In genomic region chr13:21929400-21929799, GRCh38 we compare ENCODE assay signal across 23 cellular contexts.
"Had no signal": no experiment of that assay in that cellular context is flagged by ENCODE, and none has a peak within 500 bp of the region (broad histone marks: within the 10 kb centered on the region; RNA-seq: fewer than 3 reads in every experiment).

No MANE protein-coding gene starts in this region.

- H3K36me3 ChIP-seq: right lobe of liver, stomach, suprapubic skin, tibial nerve had no signal

- H3K27me3 ChIP-seq: body of pancreas, foreskin keratinocyte, hepatocyte, right lobe of liver, stomach, suprapubic skin, tibial nerve had no signal

- H3K36me3 Mint-ChIP-seq: activated CD4-positive, alpha-beta memory T cell treated with anti-CD3 and anti-CD28 coated beads for 36 hours; activated naive CD4-positive, alpha-beta T cell treated with anti-CD3 and anti-CD28 coated beads, Interleukin-2, amount 50 U/mL, for 24 hours; memory B cell; stimulated activated memory B cell treated with anti-CD40 and anti-IgM and Interleukin-4, amounts not matched to agents 10 μg/mL and 1 μg/mL and 100 μg/mL, for 72 hours had no signal

- H3K4me3 ChIP-seq: body of pancreas, hepatocyte, mucosa of descending colon, right lobe of liver, skin epidermis, stomach, suprapubic skin, tibial nerve had no signal

- H3K4me3 Mint-ChIP-seq: activated CD4-positive, alpha-beta memory T cell treated with anti-CD3 and anti-CD28 coated beads for 36 hours; activated naive CD4-positive, alpha-beta T cell treated with anti-CD3 and anti-CD28 coated beads, Interleukin-2, amount 50 U/mL, for 24 hours; memory B cell; nephron progenitor cell; stimulated activated memory B cell treated with anti-CD40 and anti-IgM and Interleukin-4, amounts not matched to agents 10 μg/mL and 1 μg/mL and 100 μg/mL, for 72 hours had no signal

- H3K9me3 Mint-ChIP-seq: activated CD4-positive, alpha-beta memory T cell treated with anti-CD3 and anti-CD28 coated beads for 36 hours; activated naive CD4-positive, alpha-beta T cell treated with anti-CD3 and anti-CD28 coated beads, Interleukin-2, amount 50 U/mL, for 24 hours; memory B cell; nephron progenitor cell; stimulated activated memory B cell treated with anti-CD40 and anti-IgM and Interleukin-4, amounts not matched to agents 10 μg/mL and 1 μg/mL and 100 μg/mL, for 72 hours had no signal

- H3K27me3 Mint-ChIP-seq: activated CD4-positive, alpha-beta memory T cell treated with anti-CD3 and anti-CD28 coated beads for 36 hours; activated naive CD4-positive, alpha-beta T cell treated with anti-CD3 and anti-CD28 coated beads, Interleukin-2, amount 50 U/mL, for 24 hours; stimulated activated memory B cell treated with anti-CD40 and anti-IgM and Interleukin-4, amounts not matched to agents 10 μg/mL and 1 μg/mL and 100 μg/mL, for 72 hours had no signal

- ATAC-seq: body of pancreas; foreskin keratinocyte; left cardiac atrium; mucosa of descending colon; right lobe of liver; stimulated activated memory B cell treated with anti-CD40 and anti-IgM and Interleukin-4, amounts not matched to agents 10 μg/mL and 1 μg/mL and 100 μg/mL, for 72 hours had no signal

- DNase-seq: activated CD4-positive, alpha-beta memory T cell treated with anti-CD3 and anti-CD28 coated beads for 36 hours; activated CD4-positive, alpha-beta T cell treated with anti-CD3 and anti-CD28 coated beads for 48 hours; activated gamma-delta T cell; anterior cingulate cortex; body of pancreas; dermis blood vessel endothelial cell; effector CD8-positive, alpha-beta T cell; foreskin keratinocyte; islet precursor cell; left cardiac atrium; mucosa of descending colon; nephron progenitor cell; occipital lobe; right lobe of liver; stomach; T1000 had no signal

- H3K4me1 ChIP-seq: body of pancreas, foreskin keratinocyte, right lobe of liver, stomach, suprapubic skin, tibial nerve had no signal

- H3K4me1 Mint-ChIP-seq: activated naive CD4-positive, alpha-beta T cell treated with anti-CD3 and anti-CD28 coated beads, Interleukin-2, amount 50 U/mL, for 24 hours; stimulated activated memory B cell treated with anti-CD40 and anti-IgM and Interleukin-4, amounts not matched to agents 10 μg/mL and 1 μg/mL and 100 μg/mL, for 72 hours had no signal

- H3K27ac ChIP-seq: body of pancreas, foreskin keratinocyte, hepatocyte, right lobe of liver, skin epidermis, stomach, suprapubic skin, tibial nerve had no signal

- H3K27ac Mint-ChIP-seq: activated CD4-positive, alpha-beta memory T cell treated with anti-CD3 and anti-CD28 coated beads for 36 hours; activated naive CD4-positive, alpha-beta T cell treated with anti-CD3 and anti-CD28 coated beads, Interleukin-2, amount 50 U/mL, for 24 hours; memory B cell; nephron progenitor cell; stimulated activated memory B cell treated with anti-CD40 and anti-IgM and Interleukin-4, amounts not matched to agents 10 μg/mL and 1 μg/mL and 100 μg/mL, for 72 hours had no signal

- H3K9me3 ChIP-seq: body of pancreas, mucosa of descending colon, right lobe of liver, stomach, suprapubic skin, tibial nerve had no signal
